ENCODE assay signal across 8 cellular contexts in the genomic region with DNA sequence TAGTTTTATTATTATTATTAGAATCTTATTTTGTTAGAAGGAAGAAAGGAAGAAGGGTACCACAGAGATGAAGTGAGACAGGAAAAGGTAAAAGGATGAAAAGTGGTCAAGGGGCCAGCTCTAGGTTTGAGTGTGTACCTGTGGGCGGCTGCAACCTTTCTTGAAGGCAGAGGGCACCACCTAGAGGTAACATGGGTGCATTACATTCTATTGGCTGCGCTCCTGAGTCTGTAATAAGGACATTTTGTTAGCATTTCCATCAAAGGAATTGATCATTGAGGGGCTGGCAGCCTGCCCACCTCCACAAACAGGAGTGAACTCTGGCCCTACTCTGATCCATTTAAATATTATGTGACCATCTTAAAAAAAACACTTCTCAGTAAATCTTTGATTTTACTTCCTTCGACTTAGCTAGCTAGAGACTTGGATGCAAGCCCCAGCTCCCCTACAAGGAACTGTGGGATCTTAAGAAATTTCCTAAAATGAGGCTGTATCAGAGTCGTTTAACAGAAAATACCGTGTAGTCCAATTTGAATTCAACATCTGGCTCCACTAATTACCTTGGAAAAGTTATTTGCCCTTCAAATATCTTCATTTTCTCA.
A peak's percentile ranks its signal among the peaks of the same experiment; 100 is the strongest.
DNase-seq lines count a peak whose midpoint lies in the region; ATAC-seq and TF ChIP-seq lines count a peak whose summit lies in the region.

No MANE protein-coding gene starts in this region.

- TF ChIP-seq CTCF in activated B cell treated with CpG ODN at 0.5 μM for 24 hours (IDR thresholded peaks at IDR 0.05): peak; percentile 17
- TF ChIP-seq CTCF in prostate gland (IDR thresholded peaks at IDR 0.05): peak in 3 of 4 experiments; percentile 38 to 48 (median 43)

- no peaks in the 10 kb centered on the region for H3K36me3 ChIP-seq in prostate gland

- H3K4me1 Mint-ChIP-seq in activated B cell treated with CpG ODN at 0.5 μM for 24 hours: no peaks in the 10 kb centered on the region

- no peak overlapping the region for H3K27ac Mint-ChIP-seq in activated B cell treated with CpG ODN at 0.5 μM for 24 hours

- no peaks in the 10 kb centered on the region for H3K27me3 ChIP-seq in prostate gland (replicated peaks; ENCODE audit: insufficient read depth)

- intact Hi-C loops in activated B cell treated with CpG ODN at 0.5 μM for 24 hours (cut with micrococcal nuclease): no loop called here
- intact Hi-C loops in prostate gland (cut with DNase I): no loop called here

- POLR2A ChIA-PET in activated B cell treated with CpG ODN at 0.5 μM for 24 hours (lab: Charles Lee): no interaction called here

- no peaks in the 10 kb centered on the region for H3K4me1 ChIP-seq in prostate gland (replicated peaks)

- TF ChIP-seq POLR2A in prostate gland (IDR thresholded peaks at IDR 0.05): no peak

- CTCF ChIA-PET in activated B cell treated with CpG ODN at 0.5 μM for 24 hours (lab: Charles Lee): interaction anchor here (0.6 kb wide), 1 partner anchor 8 kb away, joined by 3 read pairs; no protein-coding TSS in a partner anchor

- ATAC-seq in GM18508 (IDR thresholded peaks at IDR 0.05; ENCODE audit: insufficient read depth, unreplicated experiment) (peak; percentile 96), HG02870 (IDR thresholded peaks at IDR 0.05; ENCODE audit: unreplicated experiment) (peak; percentile 96), activated B cell treated with CpG ODN at 0.5 μM for 24 hours (ENCODE audit: low read depth) (peak; percentile 62)

- no peaks in the 10 kb centered on the region for H3K36me3 Mint-ChIP-seq in activated B cell treated with CpG ODN at 0.5 μM for 24 hours (ENCODE audit: low read depth)

- H3K27me3 Mint-ChIP-seq in activated B cell treated with CpG ODN at 0.5 μM for 24 hours: no peaks in the 10 kb centered on the region

- H3K4me3 ChIP-seq in prostate gland: no peak overlapping the region

- H3K9me3 ChIP-seq in prostate gland: no peaks in the 10 kb centered on the region

- WGBS in prostate gland: 34% methylated on average over 5 of the region's 5 CpGs

- H3K27ac ChIP-seq in prostate gland: no peak overlapping the region

- DNase-seq in COLO668 (lab: John Stamatoyannopoulos, UW; ENCODE audit: unreplicated experiment): peak; percentile 36
- DNase-seq in NCI-H1092 (lab: John Stamatoyannopoulos, UW): peak; percentile 28
- DNase-seq in activated B cell treated with CpG ODN at 0.5 μM for 24 hours: no peak
- peak; percentile 69 for DNase-seq in glomerular visceral epithelial cell (ENCODE audit: extremely low spot score)
- DNase-seq in prostate gland (ENCODE audit: low spot score): peak; percentile 15
- DNase-seq in activated effector memory CD4-positive, alpha-beta T cell treated with anti-CD3 and anti-CD28 coated beads, Interleukin-2, amount 50 U/mL, for 16 hours: no peak

- no peak overlapping the region for H3K4me3 Mint-ChIP-seq in activated B cell treated with CpG ODN at 0.5 μM for 24 hours

- H3K9me3 Mint-ChIP-seq in activated B cell treated with CpG ODN at 0.5 μM for 24 hours: no peaks in the 10 kb centered on the region

Comparison
In these comparisons a context has a peak if more than half of its experiments do, and no peak if none do; other contexts are left out.
1. DNase-seq: peak in COLO668 (single experiment), NCI-H1092 (single experiment), glomerular visceral epithelial cell (single experiment) and prostate gland (single experiment); none in activated B cell treated with CpG ODN at 0.5 μM for 24 hours (single experiment) and activated effector memory CD4-positive, alpha-beta T cell treated with anti-CD3 and anti-CD28 coated beads, Interleukin-2, amount 50 U/mL, for 16 hours (single experiment).
2. Peak in every context shown above with its lines, with median percentiles within 50 percentile points of each other: ATAC-seq.